26 cellular contexts compared by ENCODE assay signal in the genomic region with DNA sequence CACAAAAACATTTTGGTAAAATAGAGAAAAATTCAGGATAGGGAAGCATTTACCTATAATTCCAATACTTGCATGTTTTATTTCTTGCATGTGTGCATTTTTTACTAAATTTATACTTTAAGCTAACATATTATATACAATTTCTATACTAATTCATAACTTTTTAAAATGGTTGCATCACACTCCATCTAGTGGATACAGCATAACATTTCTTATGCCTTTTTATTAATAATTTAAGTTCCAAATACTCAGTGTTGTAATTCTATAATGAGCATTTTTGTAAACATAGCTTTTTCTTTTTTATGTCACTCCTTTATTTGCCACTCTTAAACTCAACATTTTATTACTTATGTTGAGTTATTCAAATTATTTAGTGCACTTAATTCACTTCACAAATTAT.
DNase-seq lines count a peak whose midpoint lies in the region; ATAC-seq and TF ChIP-seq lines count a peak whose summit lies in the region.
"Had no signal": no experiment of that assay in that cellular context is flagged by ENCODE, and none has a peak within 500 bp of the region (broad histone marks: within the 10 kb centered on the region; RNA-seq: fewer than 3 reads in every experiment).

No MANE protein-coding gene starts in this region.

- H3K9me3 Mint-ChIP-seq in osteocyte (ENCODE audit: unreplicated experiment): peaks cover 7% of the 10 kb centered on the region

- H3K4me2 ChIP-seq in HCT116 (ENCODE audit: low read length) (no peak overlapping the region), PC-3 (ENCODE audit: low read length) (no peak overlapping the region)

- intact Hi-C loops in HCT116 (cut with micrococcal nuclease) (loop anchor here (5.0 kb wide), 2 partner anchors 890 to 1650 kb away; no protein-coding TSS in a partner anchor), PC-3 (cut with micrococcal nuclease) (loop anchor here (1.0 to 10.0 kb wide), 6 partner anchors 130 to 890 kb away; no protein-coding TSS in a partner anchor)

- H3K36me3 Mint-ChIP-seq in osteocyte (ENCODE audit: unreplicated experiment): no peaks in the 10 kb centered on the region

- no peak overlapping the region for H3K27ac ChIP-seq in HCT116 (ENCODE audit: low read depth, low read length)
- no peak overlapping the region for H3K27ac ChIP-seq in PC-3 (ENCODE audit: low read length)
- H3K27ac ChIP-seq: brain microvascular endothelial cell, coronary artery, gastroesophageal sphincter, right lobe of liver had no signal

- H3K4me1 Mint-ChIP-seq in osteocyte (ENCODE audit: unreplicated experiment): peaks cover 10% of the 10 kb centered on the region
- H3K4me1 Mint-ChIP-seq: natural killer cell had no signal

- no TSS peak for BruUV-seq in HCT116 (replicated peaks; lab: Mats Ljungman, UMichigan)
- BruUV-seq in PC-3 (replicated peaks; lab: Mats Ljungman, UMichigan): no TSS peak

- no peak overlapping the region for H3K4me3 Mint-ChIP-seq in osteocyte (ENCODE audit: unreplicated experiment)
- H3K4me3 Mint-ChIP-seq: activated T-cell treated with anti-CD3 and anti-CD28 coated beads, Interleukin-2, amount 50 U/mL, for 24 hours; effector memory CD8-positive, alpha-beta T cell; natural killer cell; stimulated activated naive CD8-positive, alpha-beta T cell treated with anti-CD3 and anti-CD28 coated beads, Interleukin-15, Interleukin-2, amounts not matched to agents 100 ng/mL and 50 ng/mL, for 24 hours; T-helper 1 cell treated with Interleukin-12 subunit alpha and Interleukin-12 subunit beta and Interleukin-4 antibody, amounts not matched to agents 30 μg/mL and 1 μg/mL, for 36 hours had no signal

- no peak for TF ChIP-seq POLR2A in HCT116 (IDR thresholded peaks at IDR 0.05; ENCODE audit: borderline replicate concordance, extremely low read depth, insufficient read depth, insufficient read length)

- POLR2A ChIA-PET in HCT116 (lab: Charles Lee) (no interaction called here), PC-3 (lab: Charles Lee; ENCODE audit: unreplicated experiment) (interaction anchor here (0.6 to 0.7 kb wide), 2 partner anchors 10 to 1277 kb away, joined by 3 to 4 read pairs; no protein-coding TSS in a partner anchor)

- H2AFZ ChIP-seq in HCT116 (ENCODE audit: low read depth, low read length, poor library complexity, severe bottlenecking): no peak overlapping the region
- no peak overlapping the region for H2AFZ ChIP-seq in PC-3 (ENCODE audit: low read length)

- TF ChIP-seq CTCF in HCT116 (IDR thresholded peaks at IDR 0.05 in 2 of 3, conservative IDR thresholded peaks at IDR 0.05 in 1 of 3; ENCODE audit: borderline replicate concordance in 1 of 3, insufficient read depth in 1 of 3, low read depth in 2 of 3, low read length in 2 of 3) (peak in 2 of 3 experiments; percentile 21 to 35; a peak in 3 of 6 replicates), PC-3 (conservative IDR thresholded peaks at IDR 0.05; ENCODE audit: low read depth, low read length) (peak; percentile 53), choroid plexus epithelial cell (conservative IDR thresholded peaks at IDR 0.05; ENCODE audit: low read depth, low read length) (peak; percentile 31), osteocyte (IDR thresholded peaks at IDR 0.05) (peak; percentile 32)

- no peaks in the 10 kb centered on the region for H3K27me3 ChIP-seq in HCT116 (ENCODE audit: insufficient read depth, low read length)
- H3K27me3 ChIP-seq in PC-3 (ENCODE audit: low read length): no peaks in the 10 kb centered on the region
- H3K27me3 ChIP-seq: brain microvascular endothelial cell, gastroesophageal sphincter, right lobe of liver had no signal

- peak; percentile 44 for TF ChIP-seq RAD21 in HCT116 (IDR thresholded peaks at IDR 0.05; ENCODE audit: low read depth)

- no peak overlapping the region for H3K27ac Mint-ChIP-seq in osteocyte (ENCODE audit: unreplicated experiment)
- H3K27ac Mint-ChIP-seq: activated T-cell treated with anti-CD3 and anti-CD28 coated beads, Interleukin-2, amount 50 U/mL, for 24 hours; effector memory CD8-positive, alpha-beta T cell; natural killer cell; stimulated activated naive CD8-positive, alpha-beta T cell treated with anti-CD3 and anti-CD28 coated beads, Interleukin-15, Interleukin-2, amounts not matched to agents 100 ng/mL and 50 ng/mL, for 24 hours; T-helper 1 cell treated with Interleukin-12 subunit alpha and Interleukin-12 subunit beta and Interleukin-4 antibody, amounts not matched to agents 30 μg/mL and 1 μg/mL, for 36 hours had no signal

- RAD21 ChIA-PET in HCT116 (lab: Charles Lee; ENCODE audit: low non-redundant PET in 1 of 2, low total read pairs in 2 of 2, uncharacterized antibody in 2 of 2, unreplicated experiment in 2 of 2): no interaction called here

- H3K4me1 ChIP-seq in HCT116 (ENCODE audit: control insufficient read depth in 1 of 2, insufficient read depth in 2 of 2, low read length in 2 of 2) (no peaks in the 10 kb centered on the region), PC-3 (ENCODE audit: insufficient read depth, low read length) (no peaks in the 10 kb centered on the region)
- H3K4me1 ChIP-seq: gastroesophageal sphincter, right lobe of liver had no signal

- no peaks in the 10 kb centered on the region for H3K9me3 ChIP-seq in HCT116 (ENCODE audit: control insufficient read depth in 1 of 2, insufficient read depth in 1 of 2, low read depth in 1 of 2, low read length in 2 of 2)
- no peaks in the 10 kb centered on the region for H3K9me3 ChIP-seq in PC-3 (ENCODE audit: low read length)
- H3K9me3 ChIP-seq: gastroesophageal sphincter, right lobe of liver had no signal

- H4K20me1 ChIP-seq in HCT116 (ENCODE audit: insufficient read depth) (no peaks in the 10 kb centered on the region), PC-3 (ENCODE audit: low read length) (no peaks in the 10 kb centered on the region)

- CTCF ChIA-PET in HCT116 (lab: Charles Lee) (interaction anchor here (1.3 to 1.4 kb wide), 3 partner anchors 65 to 1648 kb away, joined by 3 to 7 read pairs (median 5); no protein-coding TSS in a partner anchor), PC-3 (lab: Charles Lee) (interaction anchor here (0.5 to 0.7 kb wide), 2 partner anchors 17 to 882 kb away, joined by 3 read pairs; no protein-coding TSS in a partner anchor)

- no peak for ATAC-seq in HCT116
- no peak for ATAC-seq in PC-3
- ATAC-seq in HG03095 (IDR thresholded peaks at IDR 0.05; ENCODE audit: unreplicated experiment): no peak
- ATAC-seq in GM21717 (IDR thresholded peaks at IDR 0.05; ENCODE audit: unreplicated experiment): no peak
- ATAC-seq: effector memory CD8-positive, alpha-beta T cell; esophagus mucosa; gastroesophageal sphincter; GM12878; natural killer cell; right lobe of liver had no signal

- no peak overlapping the region for H3K4me3 ChIP-seq in HCT116 (replicated peaks in 1 of 2; ENCODE audit: low read depth in 1 of 2, low read length in 2 of 2)
- H3K4me3 ChIP-seq in PC-3 (ENCODE audit: low read length): no peak overlapping the region
- H3K4me3 ChIP-seq in choroid plexus epithelial cell (ENCODE audit: low read depth, low read length): no peak overlapping the region
- H3K4me3 ChIP-seq: coronary artery, gastroesophageal sphincter, GM12878, right lobe of liver had no signal

- H3K79me2 ChIP-seq in HCT116 (ENCODE audit: insufficient read depth, low read length) (no peaks in the 10 kb centered on the region), PC-3 (ENCODE audit: low read length) (no peaks in the 10 kb centered on the region)

- no peak for DNase-seq in HCT116 (ENCODE audit: low read depth, low spot score)
- peak; percentile 23 for DNase-seq in PC-3
- peak; percentile 4 for DNase-seq in choroid plexus epithelial cell (ENCODE audit: low read depth)
- DNase-seq in osteocyte (ENCODE audit: extremely low spot score, unreplicated experiment): no peak
- no peak for DNase-seq in T-helper 1 cell
- DNase-seq: activated T-cell treated with anti-CD3 and anti-CD28 coated beads, Interleukin-2, amount 50 U/mL, for 24 hours; brain microvascular endothelial cell; DND-41; effector memory CD8-positive, alpha-beta T cell; H7; hypothalamus; natural killer cell; NCI-H1105 treated with DMSO at 0.1 percent for 48 hours; NCI-H2029 treated with DMSO at 0.1 percent for 48 hours; NCI-H345; NCI-H774; right lobe of liver; SHP77 treated with DMSO at 0.1 percent for 48 hours had no signal

- no peaks in the 10 kb centered on the region for H3F3A ChIP-seq in PC-3 (ENCODE audit: low read length, unreplicated experiment)

- H3K9me2 ChIP-seq in HCT116 (ENCODE audit: insufficient read depth): no peaks in the 10 kb centered on the region
- no peaks in the 10 kb centered on the region for H3K9me2 ChIP-seq in PC-3 (replicated peaks; ENCODE audit: low read length)

- H3K9ac ChIP-seq in HCT116 (ENCODE audit: low read length) (no peak overlapping the region), PC-3 (ENCODE audit: low read length) (no peak overlapping the region)

- peaks cover 8% of the 10 kb centered on the region for H3K27me3 Mint-ChIP-seq in osteocyte (ENCODE audit: unreplicated experiment)
- H3K27me3 Mint-ChIP-seq: activated T-cell treated with anti-CD3 and anti-CD28 coated beads, Interleukin-2, amount 50 U/mL, for 24 hours; effector memory CD8-positive, alpha-beta T cell; stimulated activated naive CD8-positive, alpha-beta T cell treated with anti-CD3 and anti-CD28 coated beads, Interleukin-15, Interleukin-2, amounts not matched to agents 100 ng/mL and 50 ng/mL, for 24 hours had no signal

- H3K36me3 ChIP-seq in HCT116 (ENCODE audit: control insufficient read depth in 1 of 2, insufficient read depth in 2 of 2, low read length in 2 of 2) (no peaks in the 10 kb centered on the region), PC-3 (ENCODE audit: low read depth, low read length) (no peaks in the 10 kb centered on the region)
- H3K36me3 ChIP-seq: brain microvascular endothelial cell, gastroesophageal sphincter, right lobe of liver had no signal

TF ChIP-seq in HCT116, 20 proteins besides CTCF, POLR2A, EP300 and RAD21 (continues in another document):
- TF ChIP-seq SIN3A (IDR thresholded peaks at IDR 0.05; ENCODE audit: low read depth) (no peak), EZH2 (IDR thresholded peaks at IDR 0.05) (no peak), JUND (IDR thresholded peaks at IDR 0.05) (no peak), YY1 (IDR thresholded peaks at IDR 0.05; ENCODE audit: extremely low read depth, insufficient replicate concordance, low read depth, low read length) (no peak), CEBPB (IDR thresholded peaks at IDR 0.05; ENCODE audit: low read depth) (no peak), SRF (IDR thresholded peaks at IDR 0.05; ENCODE audit: low read depth) (no peak)
- TF ChIP-seq, protein P1, sequence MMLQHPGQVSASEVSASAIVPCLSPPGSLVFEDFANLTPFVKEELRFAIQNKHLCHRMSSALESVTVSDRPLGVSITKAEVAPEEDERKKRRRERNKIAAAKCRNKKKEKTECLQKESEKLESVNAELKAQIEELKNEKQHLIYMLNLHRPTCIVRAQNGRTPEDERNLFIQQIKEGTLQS (IDR thresholded peaks at IDR 0.05): no peak

Comparison
In these comparisons a context has a peak if more than half of its experiments do, and no peak if none do; other contexts are left out.
1. DNase-seq: peak in PC-3 (single experiment) and choroid plexus epithelial cell (single experiment); none in HCT116 (single experiment), osteocyte (single experiment) and T-helper 1 cell (0 of 5).
2. Peak in every context shown above with its lines, with median percentiles within 50 percentile points of each other: CTCF ChIP-seq.